1 cellular context compared by ENCODE assay signal in the genomic region with DNA sequence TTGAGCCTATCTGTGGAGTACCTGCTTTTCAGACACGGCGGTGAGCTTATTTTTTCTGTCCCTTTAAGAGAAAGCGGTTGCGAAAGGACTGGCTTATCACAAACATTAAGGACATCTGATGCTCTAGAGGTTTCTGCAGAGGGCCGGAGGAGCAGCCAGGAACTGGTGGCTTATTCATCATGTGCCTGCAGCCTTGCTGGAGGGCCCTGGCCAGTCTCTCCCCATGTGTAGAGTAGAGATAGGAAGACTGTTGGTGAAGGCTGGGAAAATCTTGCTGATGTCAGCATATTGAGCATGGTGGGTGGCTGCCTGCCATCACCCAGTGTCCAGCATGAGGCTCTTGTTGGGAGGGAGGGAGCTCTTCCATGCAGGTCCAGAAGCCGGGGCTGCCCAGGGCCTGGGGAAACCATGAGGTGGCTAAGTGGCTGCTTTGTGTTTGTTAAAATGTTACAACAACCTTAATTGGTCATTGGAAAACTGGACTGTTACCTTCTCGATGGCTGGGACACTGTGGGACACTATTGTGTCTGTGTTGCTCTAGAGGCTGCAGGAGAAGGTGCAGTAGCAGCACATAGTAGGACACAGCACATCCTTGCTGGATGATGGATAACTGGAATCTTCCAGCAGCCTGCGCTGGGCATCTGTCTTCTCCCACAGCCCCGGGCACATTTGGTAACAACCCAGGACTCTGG.
TF ChIP-seq lines count a peak whose summit lies in the region.

No MANE protein-coding gene starts in this region.

TF ChIP-seq in WTC11, 78 proteins besides CTCF, POLR2A, EP300 and RAD21:
- TF ChIP-seq JUN (CRISPR knock-in tag; IDR thresholded peaks at IDR 0.05) (no peak), CREM (CRISPR knock-in tag; IDR thresholded peaks at IDR 0.05) (no peak), NR2C2 (CRISPR knock-in tag; IDR thresholded peaks at IDR 0.05) (no peak), TEAD4 (CRISPR knock-in tag; IDR thresholded peaks at IDR 0.05) (no peak), IRF2 (CRISPR knock-in tag; IDR thresholded peaks at IDR 0.05; ENCODE audit: borderline replicate concordance, low read depth) (no peak), EMX1 (CRISPR knock-in tag; IDR thresholded peaks at IDR 0.05) (no peak), GRHL2 (CRISPR knock-in tag; IDR thresholded peaks at IDR 0.05; ENCODE audit: insufficient replicate concordance, severe bottlenecking) (no peak), ZNF671 (CRISPR knock-in tag; IDR thresholded peaks at IDR 0.05) (no peak), FOXP1 (CRISPR knock-in tag; IDR thresholded peaks at IDR 0.05; ENCODE audit: borderline replicate concordance) (no peak), RELA (CRISPR knock-in tag; IDR thresholded peaks at IDR 0.05; ENCODE audit: borderline replicate concordance) (no peak), ESRRA (CRISPR knock-in tag; IDR thresholded peaks at IDR 0.05; ENCODE audit: borderline replicate concordance) (no peak), ZNF219 (CRISPR knock-in tag; IDR thresholded peaks at IDR 0.05; ENCODE audit: borderline replicate concordance) (no peak)
- TF ChIP-seq, protein P1, sequence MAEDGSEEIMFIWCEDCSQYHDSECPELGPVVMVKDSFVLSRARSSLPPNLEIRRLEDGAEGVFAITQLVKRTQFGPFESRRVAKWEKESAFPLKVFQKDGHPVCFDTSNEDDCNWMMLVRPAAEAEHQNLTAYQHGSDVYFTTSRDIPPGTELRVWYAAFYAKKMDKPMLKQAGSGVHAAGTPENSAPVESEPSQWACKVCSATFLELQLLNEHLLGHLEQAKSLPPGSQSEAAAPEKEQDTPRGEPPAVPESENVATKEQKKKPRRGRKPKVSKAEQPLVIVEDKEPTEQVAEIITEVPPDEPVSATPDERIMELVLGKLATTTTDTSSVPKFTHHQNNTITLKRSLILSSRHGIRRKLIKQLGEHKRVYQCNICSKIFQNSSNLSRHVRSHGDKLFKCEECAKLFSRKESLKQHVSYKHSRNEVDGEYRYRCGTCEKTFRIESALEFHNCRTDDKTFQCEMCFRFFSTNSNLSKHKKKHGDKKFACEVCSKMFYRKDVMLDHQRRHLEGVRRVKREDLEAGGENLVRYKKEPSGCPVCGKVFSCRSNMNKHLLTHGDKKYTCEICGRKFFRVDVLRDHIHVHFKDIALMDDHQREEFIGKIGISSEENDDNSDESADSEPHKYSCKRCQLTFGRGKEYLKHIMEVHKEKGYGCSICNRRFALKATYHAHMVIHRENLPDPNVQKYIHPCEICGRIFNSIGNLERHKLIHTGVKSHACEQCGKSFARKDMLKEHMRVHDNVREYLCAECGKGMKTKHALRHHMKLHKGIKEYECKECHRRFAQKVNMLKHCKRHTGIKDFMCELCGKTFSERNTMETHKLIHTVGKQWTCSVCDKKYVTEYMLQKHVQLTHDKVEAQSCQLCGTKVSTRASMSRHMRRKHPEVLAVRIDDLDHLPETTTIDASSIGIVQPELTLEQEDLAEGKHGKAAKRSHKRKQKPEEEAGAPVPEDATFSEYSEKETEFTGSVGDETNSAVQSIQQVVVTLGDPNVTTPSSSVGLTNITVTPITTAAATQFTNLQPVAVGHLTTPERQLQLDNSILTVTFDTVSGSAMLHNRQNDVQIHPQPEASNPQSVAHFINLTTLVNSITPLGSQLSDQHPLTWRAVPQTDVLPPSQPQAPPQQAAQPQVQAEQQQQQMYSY (CRISPR knock-in tag; IDR thresholded peaks at IDR 0.05) = no peak
- TF ChIP-seq, protein P2, sequence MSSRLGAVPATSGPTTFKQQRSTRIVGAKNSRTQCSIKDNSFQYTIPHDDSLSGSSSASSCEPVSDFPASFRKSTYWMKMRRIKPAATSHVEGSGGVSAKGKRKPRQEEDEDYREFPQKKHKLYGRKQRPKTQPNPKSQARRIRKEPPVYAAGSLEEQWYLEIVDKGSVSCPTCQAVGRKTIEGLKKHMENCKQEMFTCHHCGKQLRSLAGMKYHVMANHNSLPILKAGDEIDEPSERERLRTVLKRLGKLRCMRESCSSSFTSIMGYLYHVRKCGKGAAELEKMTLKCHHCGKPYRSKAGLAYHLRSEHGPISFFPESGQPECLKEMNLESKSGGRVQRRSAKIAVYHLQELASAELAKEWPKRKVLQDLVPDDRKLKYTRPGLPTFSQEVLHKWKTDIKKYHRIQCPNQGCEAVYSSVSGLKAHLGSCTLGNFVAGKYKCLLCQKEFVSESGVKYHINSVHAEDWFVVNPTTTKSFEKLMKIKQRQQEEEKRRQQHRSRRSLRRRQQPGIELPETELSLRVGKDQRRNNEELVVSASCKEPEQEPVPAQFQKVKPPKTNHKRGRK (CRISPR knock-in tag; IDR thresholded peaks at IDR 0.05; ENCODE audit: borderline replicate concordance) = no peak
- TF ChIP-seq, protein P3, sequence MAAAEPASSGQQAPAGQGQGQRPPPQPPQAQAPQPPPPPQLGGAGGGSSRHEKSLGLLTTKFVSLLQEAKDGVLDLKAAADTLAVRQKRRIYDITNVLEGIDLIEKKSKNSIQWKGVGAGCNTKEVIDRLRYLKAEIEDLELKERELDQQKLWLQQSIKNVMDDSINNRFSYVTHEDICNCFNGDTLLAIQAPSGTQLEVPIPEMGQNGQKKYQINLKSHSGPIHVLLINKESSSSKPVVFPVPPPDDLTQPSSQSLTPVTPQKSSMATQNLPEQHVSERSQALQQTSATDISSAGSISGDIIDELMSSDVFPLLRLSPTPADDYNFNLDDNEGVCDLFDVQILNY (CRISPR knock-in tag; IDR thresholded peaks at IDR 0.05) = no peak
- TF ChIP-seq, protein P4, sequence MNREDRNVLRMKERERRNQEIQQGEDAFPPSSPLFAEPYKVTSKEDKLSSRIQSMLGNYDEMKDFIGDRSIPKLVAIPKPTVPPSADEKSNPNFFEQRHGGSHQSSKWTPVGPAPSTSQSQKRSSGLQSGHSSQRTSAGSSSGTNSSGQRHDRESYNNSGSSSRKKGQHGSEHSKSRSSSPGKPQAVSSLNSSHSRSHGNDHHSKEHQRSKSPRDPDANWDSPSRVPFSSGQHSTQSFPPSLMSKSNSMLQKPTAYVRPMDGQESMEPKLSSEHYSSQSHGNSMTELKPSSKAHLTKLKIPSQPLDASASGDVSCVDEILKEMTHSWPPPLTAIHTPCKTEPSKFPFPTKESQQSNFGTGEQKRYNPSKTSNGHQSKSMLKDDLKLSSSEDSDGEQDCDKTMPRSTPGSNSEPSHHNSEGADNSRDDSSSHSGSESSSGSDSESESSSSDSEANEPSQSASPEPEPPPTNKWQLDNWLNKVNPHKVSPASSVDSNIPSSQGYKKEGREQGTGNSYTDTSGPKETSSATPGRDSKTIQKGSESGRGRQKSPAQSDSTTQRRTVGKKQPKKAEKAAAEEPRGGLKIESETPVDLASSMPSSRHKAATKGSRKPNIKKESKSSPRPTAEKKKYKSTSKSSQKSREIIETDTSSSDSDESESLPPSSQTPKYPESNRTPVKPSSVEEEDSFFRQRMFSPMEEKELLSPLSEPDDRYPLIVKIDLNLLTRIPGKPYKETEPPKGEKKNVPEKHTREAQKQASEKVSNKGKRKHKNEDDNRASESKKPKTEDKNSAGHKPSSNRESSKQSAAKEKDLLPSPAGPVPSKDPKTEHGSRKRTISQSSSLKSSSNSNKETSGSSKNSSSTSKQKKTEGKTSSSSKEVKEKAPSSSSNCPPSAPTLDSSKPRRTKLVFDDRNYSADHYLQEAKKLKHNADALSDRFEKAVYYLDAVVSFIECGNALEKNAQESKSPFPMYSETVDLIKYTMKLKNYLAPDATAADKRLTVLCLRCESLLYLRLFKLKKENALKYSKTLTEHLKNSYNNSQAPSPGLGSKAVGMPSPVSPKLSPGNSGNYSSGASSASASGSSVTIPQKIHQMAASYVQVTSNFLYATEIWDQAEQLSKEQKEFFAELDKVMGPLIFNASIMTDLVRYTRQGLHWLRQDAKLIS (CRISPR knock-in tag; IDR thresholded peaks at IDR 0.05; ENCODE audit: borderline replicate concordance) = no peak
- TF ChIP-seq, protein P5, sequence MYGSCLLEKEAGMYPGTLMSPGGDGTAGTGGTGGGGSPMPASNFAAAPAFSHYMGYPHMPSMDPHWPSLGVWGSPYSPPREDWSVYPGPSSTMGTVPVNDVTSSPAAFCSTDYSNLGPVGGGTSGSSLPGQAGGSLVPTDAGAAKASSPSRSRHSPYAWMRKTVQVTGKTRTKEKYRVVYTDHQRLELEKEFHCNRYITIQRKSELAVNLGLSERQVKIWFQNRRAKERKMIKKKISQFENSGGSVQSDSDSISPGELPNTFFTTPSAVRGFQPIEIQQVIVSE (CRISPR knock-in tag; IDR thresholded peaks at IDR 0.05; ENCODE audit: borderline replicate concordance) = no peak
